Comparison of ENCODE assay signal across 9 cellular contexts in genomic region chr12:16385779-16386646, GRCh38. TPM values are rescaled to one million over a fixed set of nuclear protein-coding genes. Genes with fewer than 3 reads are reported as not detected.
DNase-seq lines count a peak whose midpoint lies in the region; ATAC-seq and TF ChIP-seq lines count a peak whose summit lies in the region.
"Had no signal": no experiment of that assay in that cellular context is flagged by ENCODE, and none has a peak within 500 bp of the region (broad histone marks: within the 10 kb centered on the region; RNA-seq: fewer than 3 reads in every experiment).

No MANE protein-coding gene starts in this region.

- no peaks in the 10 kb centered on the region for H3K36me3 ChIP-seq in right lobe of liver
- H3K36me3 ChIP-seq: BLaER1 treated with 17β-estradiol and CSF1 and Interleukin-3, amounts not matched to agents 10 nM and 100 nM had no signal

- TF ChIP-seq POLR2A in right lobe of liver (IDR thresholded peaks at IDR 0.05): no peak

- H3K27ac Mint-ChIP-seq in activated naive CD8-positive, alpha-beta T cell treated with anti-CD3 and anti-CD28 coated beads, Interleukin-2, amount 50 U/mL, for 24 hours: no peak overlapping the region

- ATAC-seq in right lobe of liver (peak; percentile 98 to 99 (median 98)), GM18867 (IDR thresholded peaks at IDR 0.05; ENCODE audit: unreplicated experiment) (no peak)
- no peak for ATAC-seq in activated naive CD8-positive, alpha-beta T cell treated with anti-CD3 and anti-CD28 coated beads, Interleukin-2, amount 50 U/mL, for 24 hours

- DNase-seq in NCI-H2029 treated with DMSO at 0.1 percent for 48 hours (lab: John Stamatoyannopoulos, UW) (peak; percentile 4), NCI-H2029 (lab: John Stamatoyannopoulos, UW) (no peak), NCI-H2227 (lab: John Stamatoyannopoulos, UW; ENCODE audit: unreplicated experiment) (peak; percentile 62), cerebellar cortex (ENCODE audit: low spot score) (peak; percentile 34), right lobe of liver (peak in 2 of 3 donors; percentile 28 to 77)
- no peak for DNase-seq in stimulated activated CD4-positive, alpha-beta T cell treated with anti-CD3 and anti-CD28 coated beads, Interleukin-4, amount 100 ng/mL, for 4 hours
- no peak for DNase-seq in activated naive CD8-positive, alpha-beta T cell treated with anti-CD3 and anti-CD28 coated beads, Interleukin-2, amount 50 U/mL, for 24 hours

- peak; percentile 38 to 65 (median 53) for TF ChIP-seq CTCF in right lobe of liver (IDR thresholded peaks at IDR 0.05)

- H3K27me3 Mint-ChIP-seq in activated naive CD8-positive, alpha-beta T cell treated with anti-CD3 and anti-CD28 coated beads, Interleukin-2, amount 50 U/mL, for 24 hours: no peaks in the 10 kb centered on the region

- no peak overlapping the region for H3K4me3 Mint-ChIP-seq in activated naive CD8-positive, alpha-beta T cell treated with anti-CD3 and anti-CD28 coated beads, Interleukin-2, amount 50 U/mL, for 24 hours

- H3K27me3 ChIP-seq in right lobe of liver: no peaks in the 10 kb centered on the region
- H3K27me3 ChIP-seq: BLaER1 treated with 17β-estradiol and CSF1 and Interleukin-3, amounts not matched to agents 10 nM and 100 nM had no signal

- peaks cover 5% of the 10 kb centered on the region for H3K9me3 Mint-ChIP-seq in activated naive CD8-positive, alpha-beta T cell treated with anti-CD3 and anti-CD28 coated beads, Interleukin-2, amount 50 U/mL, for 24 hours

- peaks cover 0 to 14% (median 0%) of the 10 kb centered on the region in 4 donors for H3K4me1 ChIP-seq in right lobe of liver

- intact Hi-C loops in right lobe of liver (cut with DNase I): no loop called here

- no peaks in the 10 kb centered on the region for H3K36me3 Mint-ChIP-seq in activated naive CD8-positive, alpha-beta T cell treated with anti-CD3 and anti-CD28 coated beads, Interleukin-2, amount 50 U/mL, for 24 hours (ENCODE audit: low read depth)

- H3K4me3 ChIP-seq in right lobe of liver: no peak overlapping the region
- H3K4me3 ChIP-seq: BLaER1 treated with 17β-estradiol and CSF1 and Interleukin-3, amounts not matched to agents 10 nM and 100 nM had no signal

- no peaks in the 10 kb centered on the region for H3K9me3 ChIP-seq in right lobe of liver
- H3K9me3 ChIP-seq: BLaER1 treated with 17β-estradiol and CSF1 and Interleukin-3, amounts not matched to agents 10 nM and 100 nM had no signal

- H3K4me1 Mint-ChIP-seq in activated naive CD8-positive, alpha-beta T cell treated with anti-CD3 and anti-CD28 coated beads, Interleukin-2, amount 50 U/mL, for 24 hours: no peaks in the 10 kb centered on the region

- no peak overlapping the region for H3K27ac ChIP-seq in right lobe of liver
- H3K27ac ChIP-seq: BLaER1 treated with 17β-estradiol and CSF1 and Interleukin-3, amounts not matched to agents 10 nM and 100 nM had no signal

- 16% methylated on average over 13 of the region's 13 CpGs for WGBS in right lobe of liver (ENCODE audit: insufficient coverage, low coverage, low lambda C conversion rate, missing lambda C conversion rate)

RNA-seq across cellular contexts. Expression of gene MGST1, which starts 38.6 kb away (rescaled TPM):
- total RNA-seq in right lobe of liver: 1,000 to 10,000 TPM; 1,196 to 2,327 (median 1,308) TPM

Comparison
In these comparisons a context has a peak if more than half of its experiments do, and no peak if none do; other contexts are left out.
1. DNase-seq: peak in NCI-H2029 treated with DMSO at 0.1 percent for 48 hours (single experiment), NCI-H2227 (single experiment), cerebellar cortex (single experiment) and right lobe of liver (2 of 3); none in NCI-H2029 (single experiment), stimulated activated CD4-positive, alpha-beta T cell treated with anti-CD3 and anti-CD28 coated beads, Interleukin-4, amount 100 ng/mL, for 4 hours (0 of 2) and activated naive CD8-positive, alpha-beta T cell treated with anti-CD3 and anti-CD28 coated beads, Interleukin-2, amount 50 U/mL, for 24 hours (single experiment).
2. ATAC-seq: peak in right lobe of liver (4 of 4); none in activated naive CD8-positive, alpha-beta T cell treated with anti-CD3 and anti-CD28 coated beads, Interleukin-2, amount 50 U/mL, for 24 hours (single experiment) and GM18867 (single experiment).